1 cellular context compared by ENCODE assay signal in genomic region chr13:107842562-107843180, GRCh38.
TF ChIP-seq lines count a peak whose summit lies in the region.

No MANE protein-coding gene starts in this region.

TF ChIP-seq in GM23338, 12 proteins besides CTCF, POLR2A, EP300 and RAD21 (continued from another document):
- peak; percentile 87 for TF ChIP-seq ZNF462 (CRISPR knock-in tag; IDR thresholded peaks at IDR 0.05)
